1 cellular context compared by ENCODE assay signal in genomic region chr22:35605787-35606492, GRCh38.
TF ChIP-seq lines count a peak whose summit lies in the region.

No MANE protein-coding gene starts in this region.

TF ChIP-seq in HepG2, 621 proteins besides CTCF, POLR2A, EP300 and RAD21:
- TF ChIP-seq FOXA1 (IDR thresholded peaks at IDR 0.05): no peak
- no peak for TF ChIP-seq FOXA1 (CRISPR knock-in tag; IDR thresholded peaks at IDR 0.05)
- no peak for TF ChIP-seq WIZ (CRISPR knock-in tag; IDR thresholded peaks at IDR 0.05)
- TF ChIP-seq ZNF562 (CRISPR knock-in tag; IDR thresholded peaks at IDR 0.05; ENCODE audit: borderline replicate concordance): no peak
- TF ChIP-seq ZNF354B (CRISPR knock-in tag; IDR thresholded peaks at IDR 0.05): no peak
- no peak for TF ChIP-seq ZNF280B (CRISPR knock-in tag; IDR thresholded peaks at IDR 0.05; ENCODE audit: borderline replicate concordance)
- TF ChIP-seq ZNF674 (CRISPR knock-in tag; IDR thresholded peaks at IDR 0.05; ENCODE audit: low read depth): no peak
- no peak for TF ChIP-seq SMAD9 (CRISPR knock-in tag; IDR thresholded peaks at IDR 0.05)
TF ChIP-seq in HepG2: peak in this region for 0.
